Comparison of ENCODE assay signal across 2 cellular contexts in the genomic region with DNA sequence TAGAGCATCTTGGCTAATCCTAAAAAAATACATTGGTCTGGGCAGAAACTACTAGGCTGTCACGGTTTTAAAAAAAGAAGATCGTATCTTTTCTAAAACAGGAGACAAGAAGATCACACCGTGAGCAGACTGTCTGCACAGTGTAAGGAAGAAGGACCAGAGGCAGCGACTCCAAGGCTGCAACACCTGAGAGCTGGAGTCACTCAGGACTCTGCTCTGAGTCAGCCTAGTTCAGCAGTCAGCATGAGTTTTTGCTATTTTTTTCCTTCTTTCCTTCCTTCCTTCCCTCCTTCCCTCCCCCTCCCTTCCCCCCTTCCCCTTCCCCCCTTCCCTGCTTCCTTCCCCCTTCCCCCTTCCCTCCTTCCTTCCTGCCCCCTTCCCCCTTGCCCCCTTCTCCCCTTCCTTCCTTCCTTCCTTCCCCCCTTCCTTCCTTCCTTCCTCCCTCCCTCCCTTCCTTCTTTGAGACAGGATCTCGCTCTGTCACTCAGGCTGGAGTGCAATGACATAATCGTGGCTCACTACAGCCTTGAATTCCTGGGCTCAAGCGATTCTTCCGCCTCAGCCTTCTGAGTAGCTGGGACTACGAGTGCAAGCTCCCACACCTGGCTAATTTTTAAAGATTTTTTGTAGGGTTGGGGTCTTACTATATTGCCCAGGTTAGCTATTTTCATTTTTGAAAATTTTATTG.
TF ChIP-seq lines count a peak whose summit lies in the region.

No MANE protein-coding gene starts in this region.

TF ChIP-seq in HEK293, 187 proteins besides CTCF, POLR2A, EP300 and RAD21:
- TF ChIP-seq ZBTB20 (tag by site-specific recombination; IDR thresholded peaks at IDR 0.05), result no peak
- TF ChIP-seq ZNF121 (tag by site-specific recombination; IDR thresholded peaks at IDR 0.05), result 0 out of 2 replicates have a peak, but pooled peaks have one; percentile 43
- no peak for TF ChIP-seq ZBTB26 (tag by site-specific recombination; optimal IDR thresholded peaks at IDR 0.05)
- TF ChIP-seq MEIS1 (CRISPR knock-in tag; IDR thresholded peaks at IDR 0.05; ENCODE audit: borderline replicate concordance), result no peak
- no peak for TF ChIP-seq MYNN (tag by site-specific recombination; IDR thresholded peaks at IDR 0.05; ENCODE audit: borderline replicate concordance)
- TF ChIP-seq HOXC10 (CRISPR knock-in tag; IDR thresholded peaks at IDR 0.05), result no peak

TF ChIP-seq in SK-N-SH, 30 proteins besides CTCF, POLR2A, EP300 and RAD21:
- TF ChIP-seq, protein P1, sequence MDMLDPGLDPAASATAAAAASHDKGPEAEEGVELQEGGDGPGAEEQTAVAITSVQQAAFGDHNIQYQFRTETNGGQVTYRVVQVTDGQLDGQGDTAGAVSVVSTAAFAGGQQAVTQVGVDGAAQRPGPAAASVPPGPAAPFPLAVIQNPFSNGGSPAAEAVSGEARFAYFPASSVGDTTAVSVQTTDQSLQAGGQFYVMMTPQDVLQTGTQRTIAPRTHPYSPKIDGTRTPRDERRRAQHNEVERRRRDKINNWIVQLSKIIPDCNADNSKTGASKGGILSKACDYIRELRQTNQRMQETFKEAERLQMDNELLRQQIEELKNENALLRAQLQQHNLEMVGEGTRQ (IDR thresholded peaks at IDR 0.05; ENCODE audit: borderline replicate concordance, low read depth, low read length), result no peak
- TF ChIP-seq, protein P2, sequence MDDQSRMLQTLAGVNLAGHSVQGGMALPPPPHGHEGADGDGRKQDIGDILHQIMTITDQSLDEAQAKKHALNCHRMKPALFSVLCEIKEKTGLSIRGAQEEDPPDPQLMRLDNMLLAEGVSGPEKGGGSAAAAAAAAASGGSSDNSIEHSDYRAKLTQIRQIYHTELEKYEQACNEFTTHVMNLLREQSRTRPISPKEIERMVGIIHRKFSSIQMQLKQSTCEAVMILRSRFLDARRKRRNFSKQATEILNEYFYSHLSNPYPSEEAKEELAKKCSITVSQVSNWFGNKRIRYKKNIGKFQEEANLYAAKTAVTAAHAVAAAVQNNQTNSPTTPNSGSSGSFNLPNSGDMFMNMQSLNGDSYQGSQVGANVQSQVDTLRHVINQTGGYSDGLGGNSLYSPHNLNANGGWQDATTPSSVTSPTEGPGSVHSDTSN (IDR thresholded peaks at IDR 0.05), result peak; percentile 56
